ENCODE assay signal across 7 cellular contexts in genomic region chr6:27503436-27504030, GRCh38. TPM values are rescaled to one million over a fixed set of nuclear protein-coding genes. Genes with fewer than 3 reads are reported as not detected.
DNase-seq lines count a peak whose midpoint lies in the region; ATAC-seq and TF ChIP-seq lines count a peak whose summit lies in the region.

No MANE protein-coding gene starts in this region.

- H3K9me3 Mint-ChIP-seq in naive thymus-derived CD4-positive, alpha-beta T cell: peaks cover 0 to 16% (median 0%) of the 10 kb centered on the region in 11 donors

- peaks cover 0 to 8% (median 0%) of the 10 kb centered on the region in 5 donors for H3K36me3 Mint-ChIP-seq in naive thymus-derived CD4-positive, alpha-beta T cell

- H3K79me2 ChIP-seq in OCI-LY7 (ENCODE audit: insufficient read depth, low read depth, low read length): no peaks in the 10 kb centered on the region

- TF ChIP-seq CTCF in OCI-LY7 (conservative IDR thresholded peaks at IDR 0.05; ENCODE audit: low read length) (no peak), esophagus muscularis mucosa (IDR thresholded peaks at IDR 0.05) (no peak)

- H3K27ac Mint-ChIP-seq in naive thymus-derived CD4-positive, alpha-beta T cell: peak overlapping the region; percentile 82 to 97 (median 91)

- H3K27me3 ChIP-seq in esophagus muscularis mucosa: peaks cover 0 to 45% (median 5%) of the 10 kb centered on the region in 4 donors
- H3K27me3 ChIP-seq in naive thymus-derived CD4-positive, alpha-beta T cell (ENCODE audit: control insufficient read depth in 2 of 2, insufficient read depth in 2 of 2, low read length in 2 of 2): no peaks in the 10 kb centered on the region

- H3K4me1 Mint-ChIP-seq in naive thymus-derived CD4-positive, alpha-beta T cell: peaks cover 15 to 41% (median 36%) of the 10 kb centered on the region in 7 donors

- ATAC-seq in GM18511 (IDR thresholded peaks at IDR 0.05; ENCODE audit: unreplicated experiment) (peak; percentile 41), HG03439 (IDR thresholded peaks at IDR 0.05; ENCODE audit: unreplicated experiment) (peak; percentile 47)
- peak; percentile 75 for ATAC-seq in naive thymus-derived CD4-positive, alpha-beta T cell

- BruUV-seq in OCI-LY7 (replicated peaks; lab: Mats Ljungman, UMichigan): no TSS peak

- no peak for TF ChIP-seq EP300 in esophagus muscularis mucosa (IDR thresholded peaks at IDR 0.05)

- CTCF ChIA-PET in OCI-LY7 (lab: Charles Lee; ENCODE audit: unreplicated experiment): no interaction called here
- CTCF ChIA-PET in naive thymus-derived CD4-positive, alpha-beta T cell (lab: Charles Lee): interaction anchor here (0.5 to 1.2 kb wide), 4 partner anchors 11 to 327 kb away, joined by 3 to 5 read pairs (median 3); no protein-coding TSS in a partner anchor

- H3K9me2 ChIP-seq in OCI-LY7 (ENCODE audit: insufficient read depth, low read length): no peaks in the 10 kb centered on the region

- H3K4me1 ChIP-seq in OCI-LY7 (ENCODE audit: insufficient read depth, low read length, poor library complexity, severe bottlenecking) (peaks cover 12% of the 10 kb centered on the region), esophagus muscularis mucosa (peaks cover 7 to 15% (median 13%) of the 10 kb centered on the region in 4 donors)
- H3K4me1 ChIP-seq in naive thymus-derived CD4-positive, alpha-beta T cell (ENCODE audit: control insufficient read depth in 2 of 2, insufficient read depth in 2 of 2, low read length in 2 of 2): peaks cover 6% of the 10 kb centered on the region in 2 donors

- POLR2A ChIA-PET in OCI-LY7 (lab: Charles Lee): interaction anchor here (0.6 to 0.8 kb wide), 2 partner anchors 8 to 327 kb away, joined by 3 to 8 read pairs; no protein-coding TSS in a partner anchor
- POLR2A ChIA-PET in naive thymus-derived CD4-positive, alpha-beta T cell (lab: Charles Lee): interaction anchor here (1.0 to 4.2 kb wide), 4 partner anchors 15 to 253 kb away, joined by 3 to 20 read pairs (median 10); no protein-coding TSS in a partner anchor

- H3K27me3 Mint-ChIP-seq in naive thymus-derived CD4-positive, alpha-beta T cell: peaks cover 5 to 62% (median 11%) of the 10 kb centered on the region in 5 donors

- no peak for TF ChIP-seq POLR2A in esophagus muscularis mucosa (IDR thresholded peaks at IDR 0.05; ENCODE audit: low read depth)

- peak; percentile 74 for DNase-seq in OCI-LY7 (ENCODE audit: low spot score)
- DNase-seq in activated T-cell treated with anti-CD3 and anti-CD28 coated beads for 24 hours (ENCODE audit: low read depth): peak; percentile 79
- DNase-seq in esophagus muscularis mucosa (ENCODE audit: extremely low spot score): no peak
- peak; percentile 73 to 86 (median 80) for DNase-seq in naive thymus-derived CD4-positive, alpha-beta T cell
- peak; percentile 61 to 90 (median 76) for DNase-seq in stimulated activated naive CD4-positive, alpha-beta T cell (lab: John Stamatoyannopoulos, UW)

- H3K4me3 ChIP-seq in OCI-LY7 (ENCODE audit: low read depth, low read length, poor library complexity, severe bottlenecking) (peak overlapping the region; percentile 74), esophagus muscularis mucosa (peak overlapping the region; percentile 43 to 55 (median 48))
- H3K4me3 ChIP-seq in naive thymus-derived CD4-positive, alpha-beta T cell (ENCODE audit: low read length): peak overlapping the region; percentile 61

- H4K20me1 ChIP-seq in OCI-LY7 (ENCODE audit: insufficient read depth, low read length): no peaks in the 10 kb centered on the region

- intact Hi-C loops in OCI-LY7 (cut with micrococcal nuclease; ENCODE audit: unreplicated experiment) (loop anchor here (1.0 to 10.0 kb wide), 6 partner anchors 16 to 391 kb away; a partner anchor contains a TSS), esophagus muscularis mucosa (cut with DNase I) (loop anchor here (10.0 kb wide), 1 partner anchor 391 kb away; a partner anchor contains a TSS)
- intact Hi-C loops in naive thymus-derived CD4-positive, alpha-beta T cell (cut with micrococcal nuclease): loop anchor here (1.0 to 5.0 kb wide), 14 partner anchors 16 to 1478 kb away; partner anchors contain the start of genes ZNF184 (in 1 of the 2) and ZNF391 (in 1 of the 2)

- H2AFZ ChIP-seq in OCI-LY7 (ENCODE audit: low read length): peak overlapping the region; percentile 94

- peak overlapping the region; percentile 85 to 99 (median 91) for H3K4me3 Mint-ChIP-seq in naive thymus-derived CD4-positive, alpha-beta T cell

- no peaks in the 10 kb centered on the region for H3K36me3 ChIP-seq in OCI-LY7 (ENCODE audit: insufficient read depth, low read length)
- no peaks in the 10 kb centered on the region for H3K36me3 ChIP-seq in esophagus muscularis mucosa
- H3K36me3 ChIP-seq in naive thymus-derived CD4-positive, alpha-beta T cell (ENCODE audit: control insufficient read depth in 2 of 3, insufficient read depth in 3 of 3, low read length in 3 of 3): no peaks in the 10 kb centered on the region

- H3K9me3 ChIP-seq in OCI-LY7 (ENCODE audit: low read length) (no peaks in the 10 kb centered on the region), esophagus muscularis mucosa (no peaks in the 10 kb centered on the region)
- no peaks in the 10 kb centered on the region for H3K9me3 ChIP-seq in naive thymus-derived CD4-positive, alpha-beta T cell (ENCODE audit: control insufficient read depth in 2 of 3, low read length in 3 of 3)

- 5% methylated on average over 21 of the region's 21 CpGs for WGBS in esophagus muscularis mucosa

- peak overlapping the region; percentile 94 for H3K4me2 ChIP-seq in OCI-LY7 (ENCODE audit: low read length)

- H3K27ac ChIP-seq in OCI-LY7 (ENCODE audit: low read depth, low read length, poor library complexity, severe bottlenecking) (peak overlapping the region; percentile 22), esophagus muscularis mucosa (replicated peaks in 1 of 4) (peak overlapping the region in 1 of 4 donors; percentile 15)
- peak overlapping the region; percentile 57 for H3K27ac ChIP-seq in naive thymus-derived CD4-positive, alpha-beta T cell (ENCODE audit: low read depth, low read length)

RNA-seq across cellular contexts. Expression of gene ZNF184, which starts 30.6 kb away (rescaled TPM):
- 18.6 and 20.6 TPM in 2 replicates for total RNA-seq in OCI-LY7 (2014; rRNA removed; shearing (Covaris generic))
- 17.7 and 23.6 TPM in 2 replicates for total RNA-seq in OCI-LY7 (2022)
- 1 to 10 TPM; 3.0 to 6.7 (median 5.9) TPM for total RNA-seq in esophagus muscularis mucosa
- total RNA-seq in naive thymus-derived CD4-positive, alpha-beta T cell: 10 to 100 TPM in 4 of 5 experiments, 1 to 10 TPM in 1; 9.6 to 13.7 (median 12.3) TPM
- polyA plus RNA-seq in naive thymus-derived CD4-positive, alpha-beta T cell: 10 to 100 TPM in 1 of 2 donors, 1 to 10 TPM in 1; 7.0 to 12.6 TPM
